Comparison of ENCODE assay signal across 9 cellular contexts in the genomic region with DNA sequence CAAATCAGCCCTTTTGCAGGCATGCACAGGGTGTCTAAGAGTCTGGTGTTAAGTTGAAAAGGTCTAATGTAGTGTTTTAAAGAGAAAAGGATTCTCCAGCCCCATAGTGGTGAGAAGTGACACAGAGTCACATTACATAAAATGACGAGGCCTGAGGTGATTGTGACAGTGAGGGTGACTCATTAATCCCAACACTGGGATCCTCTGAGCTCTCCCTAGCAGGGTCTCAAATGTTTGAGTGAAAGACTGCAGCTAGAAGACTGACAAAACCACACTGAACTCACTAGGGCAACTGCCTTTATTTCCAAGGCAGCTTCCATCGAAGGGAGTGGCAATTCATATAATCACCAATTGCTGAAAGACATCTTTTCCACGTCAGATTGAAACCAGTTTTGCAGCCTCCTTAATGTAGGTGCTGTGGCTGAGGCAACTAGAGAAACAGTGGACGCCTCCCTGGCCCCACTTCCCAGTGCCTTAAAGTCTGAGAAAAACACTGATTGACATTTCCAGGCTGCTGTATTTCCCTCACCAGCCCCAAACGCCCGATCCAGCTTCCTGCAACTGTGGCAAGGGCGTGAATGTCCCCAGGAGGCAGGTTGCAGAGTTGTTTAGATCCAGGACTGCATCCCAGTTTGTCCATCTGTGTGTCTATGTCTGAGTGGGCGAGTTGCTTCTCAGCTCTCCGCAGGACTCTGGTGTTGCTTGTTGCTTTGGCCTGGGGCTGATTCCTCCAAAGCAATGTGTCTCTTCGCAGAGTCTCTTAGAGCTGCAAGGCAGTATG.
DNase-seq lines count a peak whose midpoint lies in the region; TF ChIP-seq lines count a peak whose summit lies in the region.
"Had no signal": no experiment of that assay in that cellular context is flagged by ENCODE, and none has a peak within 500 bp of the region (broad histone marks: within the 10 kb centered on the region; RNA-seq: fewer than 3 reads in every experiment).

No MANE protein-coding gene starts in this region.

- H3K4me1 ChIP-seq in trophoblast cell (ENCODE audit: control insufficient read depth in 1 of 2, insufficient read depth in 2 of 2, low read length in 2 of 2) = peaks cover 0 to 4% of the 10 kb centered on the region in 2 experiments
- H3K4me1 ChIP-seq: uterus had no signal

- no peak overlapping the region for H2BK12ac ChIP-seq in trophoblast cell (ENCODE audit: low read length)

- peaks cover 26% of the 10 kb centered on the region for H3K36me3 Mint-ChIP-seq in activated naive CD8-positive, alpha-beta T cell

- peaks cover 81% of the 10 kb centered on the region for H3K4me1 Mint-ChIP-seq in activated naive CD8-positive, alpha-beta T cell (ENCODE audit: low read depth)

- no peak overlapping the region for H2AFZ ChIP-seq in trophoblast cell (ENCODE audit: insufficient read depth, low read length, poor library complexity)

- H2BK120ac ChIP-seq in trophoblast cell (ENCODE audit: insufficient read depth, low read length, poor library complexity) = no peak overlapping the region

- H3K4me2 ChIP-seq in trophoblast cell (ENCODE audit: low read length) = no peak overlapping the region

- H4K8ac ChIP-seq in trophoblast cell (ENCODE audit: low read depth, low read length) = no peak overlapping the region

- no peaks in the 10 kb centered on the region for H3K36me3 ChIP-seq in trophoblast cell (ENCODE audit: control insufficient read depth in 1 of 2, insufficient read depth in 2 of 2, low read length in 2 of 2)
- H3K36me3 ChIP-seq: uterus had no signal

- H4K91ac ChIP-seq in trophoblast cell (ENCODE audit: low read depth, low read length) = no peak overlapping the region

- H3K4me3 ChIP-seq in trophoblast cell (ENCODE audit: low read depth, low read length) = no peak overlapping the region
- H3K4me3 ChIP-seq: uterus had no signal

- no peaks in the 10 kb centered on the region for H3K27me3 ChIP-seq in trophoblast cell (ENCODE audit: insufficient read depth, low read length)
- H3K27me3 ChIP-seq: uterus had no signal

- H3K14ac ChIP-seq in trophoblast cell (ENCODE audit: low read length) = no peak overlapping the region

- no peak overlapping the region for H3K27ac ChIP-seq in trophoblast cell (ENCODE audit: low read depth, low read length)
- H3K27ac ChIP-seq: uterus had no signal

- H3K9me3 Mint-ChIP-seq in activated naive CD8-positive, alpha-beta T cell (ENCODE audit: low read depth) = no peaks in the 10 kb centered on the region

- no peak overlapping the region for H3K9ac ChIP-seq in trophoblast cell (ENCODE audit: low read length)

- peak overlapping the region; percentile 67 for H3K4me3 Mint-ChIP-seq in activated naive CD8-positive, alpha-beta T cell

- peak overlapping the region; percentile 94 for H3K27ac Mint-ChIP-seq in activated naive CD8-positive, alpha-beta T cell

- H4K12ac ChIP-seq in trophoblast cell (ENCODE audit: low read depth, low read length) = no peak overlapping the region

- H3K79me2 ChIP-seq in trophoblast cell (ENCODE audit: control insufficient read depth, insufficient read depth, low read length, poor library complexity) = no peaks in the 10 kb centered on the region

- TF ChIP-seq CTCF in GM10266 (IDR thresholded peaks at IDR 0.05; ENCODE audit: control insufficient read depth, insufficient read depth, low read depth, missing control alignments) = no peak

- WGBS in trophoblast cell (ENCODE audit: extremely low coverage, insufficient coverage, insufficient read length) = no CpG with 5 or more reads among the region's 10 CpGs

- no peaks in the 10 kb centered on the region for H3K79me1 ChIP-seq in trophoblast cell (ENCODE audit: low read length)

- no peak overlapping the region for H2AK5ac ChIP-seq in trophoblast cell (ENCODE audit: low read length)

- no peaks in the 10 kb centered on the region for H3K27me3 Mint-ChIP-seq in activated naive CD8-positive, alpha-beta T cell

- H3K23ac ChIP-seq in trophoblast cell (ENCODE audit: low read length) = no peak overlapping the region

- DNase-seq in ELR (ENCODE audit: low read depth) = peak; percentile 64
- peak; percentile 86 for DNase-seq in M059J (ENCODE audit: low read depth)
- peak; percentile 26 to 64 for DNase-seq in trophoblast cell
- no peak for DNase-seq in glomerular visceral epithelial cell (ENCODE audit: extremely low spot score)
- no peak for DNase-seq in retina
- DNase-seq in GM10266 (ENCODE audit: extremely low spot score) = no peak
- DNase-seq: NCI-H774, uterus had no signal

- no peak overlapping the region for H2BK5ac ChIP-seq in trophoblast cell (ENCODE audit: low read depth, low read length, poor library complexity)

- H3K4ac ChIP-seq in trophoblast cell (ENCODE audit: low read depth, low read length) = no peak overlapping the region

- peaks cover 5% of the 10 kb centered on the region for H3K9me3 ChIP-seq in trophoblast cell (ENCODE audit: insufficient read depth, low read depth, low read length)
- H3K9me3 ChIP-seq: uterus had no signal

- H3K18ac ChIP-seq in trophoblast cell (ENCODE audit: low read length) = no peak overlapping the region

Comparison
In these comparisons a context has a peak if more than half of its experiments do, and no peak if none do; other contexts are left out.
1. DNase-seq: peak in ELR (single experiment), M059J (single experiment) and trophoblast cell (2 of 2); none in glomerular visceral epithelial cell (single experiment), retina (single experiment) and GM10266 (single experiment).